Comparison of ENCODE assay signal across 1 cellular context in genomic region chr3:141231101-141231922, GRCh38.
A peak's percentile ranks its signal among the peaks of the same experiment; 100 is the strongest.
TF ChIP-seq lines count a peak whose summit lies in the region.

Gene PXYLP1, plus strand, starts transcription at chr3:141231825. Its CDS starts 28,351 bp downstream, at chr3:141260176.

TF ChIP-seq in IMR-90, 13 proteins besides CTCF, POLR2A, EP300 and RAD21:
- TF ChIP-seq USF2 (IDR thresholded peaks at IDR 0.05; ENCODE audit: low read depth, low read length) (no peak), MXI1 (IDR thresholded peaks at IDR 0.05; ENCODE audit: borderline replicate concordance, low read depth, low read length) (peak; percentile 69; the same call in 1 of the 2 replicates), RCOR1 (IDR thresholded peaks at IDR 0.05; ENCODE audit: insufficient replicate concordance, low read length) (peak; percentile 19), MAFK (IDR thresholded peaks at IDR 0.05; ENCODE audit: low read depth, low read length) (no peak), RFX5 (IDR thresholded peaks at IDR 0.05; ENCODE audit: low read depth, low read length) (no peak), CHD1 (IDR thresholded peaks at IDR 0.05; ENCODE audit: low read depth, low read length) (no peak), ELK1 (IDR thresholded peaks at IDR 0.05; ENCODE audit: borderline replicate concordance, low read depth, low read length) (no peak), SMC3 (IDR thresholded peaks at IDR 0.05; ENCODE audit: low read depth, low read length) (peak; percentile 66), MAZ (IDR thresholded peaks at IDR 0.05; ENCODE audit: borderline replicate concordance, low read depth, low read length) (peak; percentile 74), CEBPB (IDR thresholded peaks at IDR 0.05; ENCODE audit: low read depth, low read length) (no peak), BHLHE40 (IDR thresholded peaks at IDR 0.05; ENCODE audit: low read depth, low read length) (0 out of 2 replicates have a peak, but pooled peaks have one; percentile 16), FOS (IDR thresholded peaks at IDR 0.05; ENCODE audit: low read depth, low read length) (no peak), NFE2L2 (IDR thresholded peaks at IDR 0.05; ENCODE audit: low read depth, low read length) (no peak)
